ENCODE assay signal across 23 cellular contexts in the genomic region with DNA sequence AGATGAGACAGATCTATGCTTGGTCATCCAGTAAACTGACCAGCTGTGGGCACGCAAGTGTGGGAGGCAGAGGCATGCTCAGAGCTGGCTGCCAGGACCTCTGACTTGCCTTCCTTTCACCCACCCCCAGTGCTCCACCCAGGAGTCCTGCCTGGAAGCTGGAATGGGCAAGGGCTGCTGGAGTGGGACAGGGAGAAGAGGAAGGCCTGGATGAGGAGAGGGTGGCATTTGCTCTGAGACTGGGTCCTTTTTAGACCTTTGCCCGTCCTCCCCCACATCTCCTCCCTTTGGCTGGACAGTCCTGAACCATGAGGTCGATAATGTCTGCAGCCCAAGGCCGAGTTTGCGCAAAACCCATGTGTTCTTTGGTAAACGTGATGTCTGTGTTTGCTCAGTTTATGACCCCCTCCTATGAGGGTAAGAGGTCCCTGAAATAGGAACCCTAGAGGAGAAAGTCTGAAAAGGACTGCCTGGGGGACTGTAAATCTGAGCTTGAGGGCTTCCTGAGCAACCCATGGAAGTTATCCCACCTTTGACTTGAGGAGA. TPM values are rescaled to one million over a fixed set of nuclear protein-coding genes. Genes with fewer than 3 reads are reported as not detected.
DNase-seq lines count a peak whose midpoint lies in the region; ATAC-seq and TF ChIP-seq lines count a peak whose summit lies in the region.
"Had no signal": no experiment of that assay in that cellular context is flagged by ENCODE, and none has a peak within 500 bp of the region (broad histone marks: within the 10 kb centered on the region; RNA-seq: fewer than 3 reads in every experiment).

No MANE protein-coding gene starts in this region.

- CTCF ChIA-PET in activated naive CD4-positive, alpha-beta T cell treated with anti-CD3 and anti-CD28 coated beads for 36 hours (lab: Charles Lee): interaction anchor here (1.0 to 11.0 kb wide), 14 partner anchors 9 to 227 kb away, joined by 4 to 172 read pairs (median 10); partner anchors contain the start of gene INHBC
- CTCF ChIA-PET in MCF 10A (lab: Yijun Ruan, JAX): interaction anchor here (0.6 to 9.6 kb wide), 17 partner anchors 9 to 462 kb away, joined by 3 to 178 read pairs (median 12); partner anchors contain the start of genes INHBC and SHMT2

- DNase-seq in cardiac muscle cell (ENCODE audit: low read depth in 1 of 2, low spot score in 1 of 2) (no peak), Right ventricle myocardium inferior (ENCODE audit: missing footprints) (no peak), left lobe of liver (ENCODE audit: low spot score) (peak; percentile 97), MCF 10A (ENCODE audit: unreplicated experiment) (no peak), LoVo (ENCODE audit: low spot score) (no peak)
- no peak for DNase-seq in activated T-helper 2 cell treated with anti-CD3 and anti-CD28 coated beads, Interferon-gamma antibody, Interleukin-2, Interleukin-4, amounts not matched to agents 10 μg/mL and 5 μg/mL and 100 μg/mL, durations not matched to agents 14 hours and 24 hours and 36 hours (ENCODE audit: low spot score)
- no peak for DNase-seq in stimulated activated naive B cell treated with anti-CD40 and anti-IgM and Interleukin-4, amounts not matched to agents 10 μg/mL and 1 μg/mL and 100 μg/mL, for 72 hours
- DNase-seq in activated naive CD4-positive, alpha-beta T cell treated with anti-CD3 and anti-CD28 coated beads for 36 hours: no peak
- DNase-seq: activated CD4-positive, alpha-beta T cell treated with anti-CD3 and anti-CD28 coated beads for 1 hour; activated CD8-positive, alpha-beta memory T cell treated with anti-CD3 and anti-CD28 coated beads, Interleukin-2, amount 10 ng/mL, durations not matched to agents 7 days and 5 days; activated effector memory CD4-positive, alpha-beta T cell treated with anti-CD3 and anti-CD28 coated beads, Interleukin-2, amount 50 U/mL, for 16 hours; CD4-positive, CD25-positive, alpha-beta regulatory T cell; DMS153; naive thymus-derived CD4-positive, alpha-beta T cell; NCI-H146; Peyer's patch; stimulated activated CD4-positive, alpha-beta T cell treated with anti-CD3 and anti-CD28 coated beads, Interleukin-12 subunit alpha, Interleukin-12 subunit beta, amount 100 ng/mL, for 4 hours had no signal

- no peak overlapping the region for H3K4me3 Mint-ChIP-seq in activated T-helper 2 cell treated with anti-CD3 and anti-CD28 coated beads, Interferon-gamma antibody, Interleukin-2, Interleukin-4, amounts not matched to agents 10 μg/mL and 5 μg/mL and 100 μg/mL, durations not matched to agents 14 hours and 24 hours and 36 hours (ENCODE audit: low read depth)
- no peak overlapping the region for H3K4me3 Mint-ChIP-seq in stimulated activated naive B cell treated with anti-CD40 and anti-IgM and Interleukin-4, amounts not matched to agents 10 μg/mL and 1 μg/mL and 100 μg/mL, for 72 hours
- no peak overlapping the region for H3K4me3 Mint-ChIP-seq in activated naive CD4-positive, alpha-beta T cell treated with anti-CD3 and anti-CD28 coated beads for 36 hours
- H3K4me3 Mint-ChIP-seq in MCF 10A (ENCODE audit: unreplicated experiment): no peak overlapping the region
- H3K4me3 Mint-ChIP-seq: activated CD8-positive, alpha-beta memory T cell treated with anti-CD3 and anti-CD28 coated beads, Interleukin-2, amount 10 ng/mL, durations not matched to agents 7 days and 5 days; CD4-positive, CD25-positive, alpha-beta regulatory T cell; naive thymus-derived CD4-positive, alpha-beta T cell had no signal

- no peaks in the 10 kb centered on the region for H3K9me3 ChIP-seq in cardiac muscle cell (ENCODE audit: low read depth)
- H3K9me3 ChIP-seq: Peyer's patch had no signal

- H3K27ac ChIP-seq in cardiac muscle cell: peak overlapping the region; percentile 91
- H3K27ac ChIP-seq: epithelial cell of prostate, Peyer's patch had no signal

- ATAC-seq in Right ventricle myocardium inferior (no peak), left lobe of liver (peak; percentile 55)
- no peak for ATAC-seq in stimulated activated naive B cell treated with anti-CD40 and anti-IgM and Interleukin-4, amounts not matched to agents 10 μg/mL and 1 μg/mL and 100 μg/mL, for 72 hours (replicated peaks)
- ATAC-seq: naive thymus-derived CD4-positive, alpha-beta T cell had no signal

- POLR2A ChIA-PET in MCF 10A (lab: Yijun Ruan, JAX): interaction anchor here (1.3 to 2.7 kb wide), 3 partner anchors 12 to 144 kb away, joined by 3 to 13 read pairs (median 5); no protein-coding TSS in a partner anchor

- intact Hi-C loops in Right ventricle myocardium inferior (cut with DNase I) (loop anchor here (5.0 to 10.0 kb wide), 2 partner anchors 173 to 239 kb away; no protein-coding TSS in a partner anchor), MCF 10A (cut with micrococcal nuclease) (no loop called here)
- intact Hi-C loops in activated T-helper 2 cell treated with anti-CD3 and anti-CD28 coated beads, Interferon-gamma antibody, Interleukin-2, Interleukin-4, amounts not matched to agents 10 μg/mL and 5 μg/mL and 100 μg/mL, durations not matched to agents 14 hours and 24 hours and 36 hours (cut with micrococcal nuclease): no loop called here
- intact Hi-C loops in activated naive CD4-positive, alpha-beta T cell treated with anti-CD3 and anti-CD28 coated beads for 36 hours (cut with micrococcal nuclease): no loop called here

- peaks cover 31% of the 10 kb centered on the region for H3K4me1 Mint-ChIP-seq in activated T-helper 2 cell treated with anti-CD3 and anti-CD28 coated beads, Interferon-gamma antibody, Interleukin-2, Interleukin-4, amounts not matched to agents 10 μg/mL and 5 μg/mL and 100 μg/mL, durations not matched to agents 14 hours and 24 hours and 36 hours (ENCODE audit: low read depth)
- peaks cover 45 to 64% of the 10 kb centered on the region in 2 donors for H3K4me1 Mint-ChIP-seq in stimulated activated naive B cell treated with anti-CD40 and anti-IgM and Interleukin-4, amounts not matched to agents 10 μg/mL and 1 μg/mL and 100 μg/mL, for 72 hours
- peaks cover 10% of the 10 kb centered on the region for H3K4me1 Mint-ChIP-seq in activated naive CD4-positive, alpha-beta T cell treated with anti-CD3 and anti-CD28 coated beads for 36 hours (ENCODE audit: low read depth)
- peaks cover 21% of the 10 kb centered on the region for H3K4me1 Mint-ChIP-seq in MCF 10A (ENCODE audit: insufficient read depth, unreplicated experiment)

- H3K4me1 ChIP-seq in cardiac muscle cell (ENCODE audit: low read depth): peaks cover 22% of the 10 kb centered on the region

- peak overlapping the region; percentile 8 for H3K27ac Mint-ChIP-seq in activated T-helper 2 cell treated with anti-CD3 and anti-CD28 coated beads, Interferon-gamma antibody, Interleukin-2, Interleukin-4, amounts not matched to agents 10 μg/mL and 5 μg/mL and 100 μg/mL, durations not matched to agents 14 hours and 24 hours and 36 hours
- H3K27ac Mint-ChIP-seq in stimulated activated naive B cell treated with anti-CD40 and anti-IgM and Interleukin-4, amounts not matched to agents 10 μg/mL and 1 μg/mL and 100 μg/mL, for 72 hours: peak overlapping the region; percentile 92
- H3K27ac Mint-ChIP-seq in activated naive CD4-positive, alpha-beta T cell treated with anti-CD3 and anti-CD28 coated beads for 36 hours: no peak overlapping the region
- H3K27ac Mint-ChIP-seq in MCF 10A (ENCODE audit: low read depth, unreplicated experiment): no peak overlapping the region
- H3K27ac Mint-ChIP-seq: naive thymus-derived CD4-positive, alpha-beta T cell had no signal

- H3K27me3 ChIP-seq in cardiac muscle cell: no peaks in the 10 kb centered on the region
- H3K27me3 ChIP-seq: Peyer's patch had no signal

- no peaks in the 10 kb centered on the region for H3K36me3 Mint-ChIP-seq in activated T-helper 2 cell treated with anti-CD3 and anti-CD28 coated beads, Interferon-gamma antibody, Interleukin-2, Interleukin-4, amounts not matched to agents 10 μg/mL and 5 μg/mL and 100 μg/mL, durations not matched to agents 14 hours and 24 hours and 36 hours (ENCODE audit: low read depth)
- peaks cover 7 to 30% of the 10 kb centered on the region in 2 donors for H3K36me3 Mint-ChIP-seq in stimulated activated naive B cell treated with anti-CD40 and anti-IgM and Interleukin-4, amounts not matched to agents 10 μg/mL and 1 μg/mL and 100 μg/mL, for 72 hours
- no peaks in the 10 kb centered on the region for H3K36me3 Mint-ChIP-seq in activated naive CD4-positive, alpha-beta T cell treated with anti-CD3 and anti-CD28 coated beads for 36 hours (ENCODE audit: low read depth)
- no peaks in the 10 kb centered on the region for H3K36me3 Mint-ChIP-seq in MCF 10A (ENCODE audit: insufficient read depth, unreplicated experiment)
- H3K36me3 Mint-ChIP-seq: activated CD8-positive, alpha-beta memory T cell treated with anti-CD3 and anti-CD28 coated beads, Interleukin-2, amount 10 ng/mL, durations not matched to agents 7 days and 5 days; CD4-positive, CD25-positive, alpha-beta regulatory T cell; naive thymus-derived CD4-positive, alpha-beta T cell had no signal

- H3K27me3 Mint-ChIP-seq in activated T-helper 2 cell treated with anti-CD3 and anti-CD28 coated beads, Interferon-gamma antibody, Interleukin-2, Interleukin-4, amounts not matched to agents 10 μg/mL and 5 μg/mL and 100 μg/mL, durations not matched to agents 14 hours and 24 hours and 36 hours (ENCODE audit: low read depth): no peaks in the 10 kb centered on the region
- no peaks in the 10 kb centered on the region for H3K27me3 Mint-ChIP-seq in stimulated activated naive B cell treated with anti-CD40 and anti-IgM and Interleukin-4, amounts not matched to agents 10 μg/mL and 1 μg/mL and 100 μg/mL, for 72 hours
- no peaks in the 10 kb centered on the region for H3K27me3 Mint-ChIP-seq in activated naive CD4-positive, alpha-beta T cell treated with anti-CD3 and anti-CD28 coated beads for 36 hours (ENCODE audit: low read depth)
- H3K27me3 Mint-ChIP-seq in MCF 10A (ENCODE audit: insufficient read depth, unreplicated experiment): no peaks in the 10 kb centered on the region
- H3K27me3 Mint-ChIP-seq: activated CD8-positive, alpha-beta memory T cell treated with anti-CD3 and anti-CD28 coated beads, Interleukin-2, amount 10 ng/mL, durations not matched to agents 7 days and 5 days had no signal

- H3K36me3 ChIP-seq in cardiac muscle cell: no peaks in the 10 kb centered on the region
- H3K36me3 ChIP-seq: Peyer's patch had no signal

- no peaks in the 10 kb centered on the region for H3K9me3 Mint-ChIP-seq in activated T-helper 2 cell treated with anti-CD3 and anti-CD28 coated beads, Interferon-gamma antibody, Interleukin-2, Interleukin-4, amounts not matched to agents 10 μg/mL and 5 μg/mL and 100 μg/mL, durations not matched to agents 14 hours and 24 hours and 36 hours
- peaks cover 4% of the 10 kb centered on the region in 2 donors for H3K9me3 Mint-ChIP-seq in stimulated activated naive B cell treated with anti-CD40 and anti-IgM and Interleukin-4, amounts not matched to agents 10 μg/mL and 1 μg/mL and 100 μg/mL, for 72 hours
- no peaks in the 10 kb centered on the region for H3K9me3 Mint-ChIP-seq in activated naive CD4-positive, alpha-beta T cell treated with anti-CD3 and anti-CD28 coated beads for 36 hours
- H3K9me3 Mint-ChIP-seq in MCF 10A (ENCODE audit: unreplicated experiment): no peaks in the 10 kb centered on the region
- H3K9me3 Mint-ChIP-seq: CD4-positive, CD25-positive, alpha-beta regulatory T cell; naive thymus-derived CD4-positive, alpha-beta T cell had no signal

- no peak for TF ChIP-seq CTCF in cardiac muscle cell (IDR thresholded peaks at IDR 0.05; ENCODE audit: low read depth, low read length)
- TF ChIP-seq CTCF in MCF 10A (IDR thresholded peaks at IDR 0.05; ENCODE audit: unreplicated experiment): no peak

- no TSS peak for BruUV-seq in MCF 10A (replicated peaks; lab: Mats Ljungman, UMichigan)

- no peak overlapping the region for H3K4me3 ChIP-seq in cardiac muscle cell
- H3K4me3 ChIP-seq: Peyer's patch had no signal

RNA-seq across cellular contexts. Expression of gene INHBE, which starts 3.8 kb away (rescaled TPM):
- total RNA-seq in cardiac muscle cell (0.25 and 0.74 TPM in 2 replicates), Right ventricle myocardium inferior (not detected), left lobe of liver (81.6 TPM), MCF 10A (2022) (2.1 and 5.0 TPM in 2 replicates)
- polyA plus RNA-seq in cardiac muscle cell: 0.23 TPM in 1 of 2 replicates, not detected in the other
- total RNA-seq in activated T-helper 2 cell treated with anti-CD3 and anti-CD28 coated beads, Interferon-gamma antibody, Interleukin-2, Interleukin-4, amounts not matched to agents 10 μg/mL and 5 μg/mL and 100 μg/mL, durations not matched to agents 14 hours and 24 hours and 36 hours: 0.25 and 0.39 TPM in 2 replicates
- total RNA-seq in activated naive CD4-positive, alpha-beta T cell treated with anti-CD3 and anti-CD28 coated beads for 36 hours: 1 to 10 TPM in 1 of 2 experiments, under 1 TPM in 1; 0.81 to 1.0 TPM
- total RNA-seq: CD4-positive, CD25-positive, alpha-beta regulatory T cell; dermis blood vessel endothelial cell; glomerular endothelial cell; lung microvascular endothelial cell; Peyer's patch had no signal
- polyA plus RNA-seq: naive thymus-derived CD4-positive, alpha-beta T cell had no signal

RNA-seq across cellular contexts. Expression of gene GLI1, which starts 8.3 kb away (rescaled TPM):
- total RNA-seq in cardiac muscle cell (0.67 and 7.3 TPM in 2 replicates), Right ventricle myocardium inferior (0.92 TPM), left lobe of liver (0.20 TPM), MCF 10A (2022) (not detected in 2 replicates)
- polyA plus RNA-seq in cardiac muscle cell: 0.79 TPM in 1 of 2 replicates, not detected in the other
- 1.3 and 1.5 TPM in 2 replicates for total RNA-seq in activated T-helper 2 cell treated with anti-CD3 and anti-CD28 coated beads, Interferon-gamma antibody, Interleukin-2, Interleukin-4, amounts not matched to agents 10 μg/mL and 5 μg/mL and 100 μg/mL, durations not matched to agents 14 hours and 24 hours and 36 hours
- total RNA-seq in activated naive CD4-positive, alpha-beta T cell treated with anti-CD3 and anti-CD28 coated beads for 36 hours: not detected
- total RNA-seq: lung microvascular endothelial cell had no signal
- polyA plus RNA-seq: naive thymus-derived CD4-positive, alpha-beta T cell had no signal

RNA-seq across cellular contexts. Expression of gene INHBC, which starts 16.7 kb away (rescaled TPM):
- total RNA-seq in cardiac muscle cell: 0.21 TPM in 1 of 2 replicates, not detected in the other
- 0.11 TPM in 1 of 2 replicates, not detected in the other for polyA plus RNA-seq in cardiac muscle cell
- not detected for total RNA-seq in Right ventricle myocardium inferior
- total RNA-seq in activated T-helper 2 cell treated with anti-CD3 and anti-CD28 coated beads, Interferon-gamma antibody, Interleukin-2, Interleukin-4, amounts not matched to agents 10 μg/mL and 5 μg/mL and 100 μg/mL, durations not matched to agents 14 hours and 24 hours and 36 hours: 0.14 TPM in 2 replicates
- 51.9 TPM for total RNA-seq in left lobe of liver
- not detected for total RNA-seq in activated naive CD4-positive, alpha-beta T cell treated with anti-CD3 and anti-CD28 coated beads for 36 hours
- not detected in 2 replicates for total RNA-seq in MCF 10A (2022)
- total RNA-seq: A673; activated CD8-positive, alpha-beta memory T cell treated with anti-CD3 and anti-CD28 coated beads, Interleukin-2, amount 10 ng/mL, durations not matched to agents 7 days and 5 days; CD4-positive, CD25-positive, alpha-beta regulatory T cell; dermis blood vessel endothelial cell; glomerular endothelial cell; lung microvascular endothelial cell; M059J; Peyer's patch had no signal
- polyA plus RNA-seq: naive thymus-derived CD4-positive, alpha-beta T cell had no signal

RNA-seq across cellular contexts. Expression of gene R3HDM2, which starts 20.5 kb away (rescaled TPM):
- total RNA-seq in cardiac muscle cell: 27.4 and 59.9 TPM in 2 replicates
- 23.3 and 41.8 TPM in 2 replicates for polyA plus RNA-seq in cardiac muscle cell
- total RNA-seq in Right ventricle myocardium inferior: 56.7 TPM
- 44.9 and 46.9 TPM in 2 replicates for total RNA-seq in activated T-helper 2 cell treated with anti-CD3 and anti-CD28 coated beads, Interferon-gamma antibody, Interleukin-2, Interleukin-4, amounts not matched to agents 10 μg/mL and 5 μg/mL and 100 μg/mL, durations not matched to agents 14 hours and 24 hours and 36 hours
- 38.6 TPM for total RNA-seq in left lobe of liver
- total RNA-seq in activated naive CD4-positive, alpha-beta T cell treated with anti-CD3 and anti-CD28 coated beads for 36 hours: 10 to 100 TPM; 42.2 to 44.8 TPM
- 53.9 and 64.8 TPM in 2 replicates for total RNA-seq in MCF 10A (2022)

RNA-seq across cellular contexts. Expression of gene ARHGAP9, which starts 28.4 kb away (rescaled TPM):
- total RNA-seq in cardiac muscle cell (0.07 and 2.3 TPM in 2 replicates), Right ventricle myocardium inferior (6.4 TPM), left lobe of liver (4.3 TPM), MCF 10A (2022) (0.69 and 1.1 TPM in 2 replicates)
- 0.61 TPM in 1 of 2 replicates, not detected in the other for polyA plus RNA-seq in cardiac muscle cell
- 105 and 106 TPM in 2 replicates for total RNA-seq in activated T-helper 2 cell treated with anti-CD3 and anti-CD28 coated beads, Interferon-gamma antibody, Interleukin-2, Interleukin-4, amounts not matched to agents 10 μg/mL and 5 μg/mL and 100 μg/mL, durations not matched to agents 14 hours and 24 hours and 36 hours
- total RNA-seq in activated naive CD4-positive, alpha-beta T cell treated with anti-CD3 and anti-CD28 coated beads for 36 hours: 10 to 100 TPM; 95.9 to 97.9 TPM
- total RNA-seq: dermis blood vessel endothelial cell, lung microvascular endothelial cell had no signal

Comparison
In these comparisons a context has a peak if more than half of its experiments do, and no peak if none do; other contexts are left out.
1. H3K27ac Mint-ChIP-seq: peak in activated T-helper 2 cell treated with anti-CD3 and anti-CD28 coated beads, Interferon-gamma antibody, Interleukin-2, Interleukin-4, amounts not matched to agents 10 μg/mL and 5 μg/mL and 100 μg/mL, durations not matched to agents 14 hours and 24 hours and 36 hours (single experiment) and stimulated activated naive B cell treated with anti-CD40 and anti-IgM and Interleukin-4, amounts not matched to agents 10 μg/mL and 1 μg/mL and 100 μg/mL, for 72 hours (single experiment); none in activated naive CD4-positive, alpha-beta T cell treated with anti-CD3 and anti-CD28 coated beads for 36 hours (single experiment) and MCF 10A (single experiment).
2. RNA of gene INHBE, which starts 3.8 kb away (total RNA-seq): 81.6 TPM in left lobe of liver (single experiment); 2.1 to 5.0 TPM in MCF 10A, 0.81 to 1.0 TPM in activated naive CD4-positive, alpha-beta T cell treated with anti-CD3 and anti-CD28 coated beads for 36 hours, 0.25 to 0.74 TPM in cardiac muscle cell, 0.25 to 0.39 TPM in activated T-helper 2 cell treated with anti-CD3 and anti-CD28 coated beads, Interferon-gamma antibody, Interleukin-2, Interleukin-4, amounts not matched to agents 10 μg/mL and 5 μg/mL and 100 μg/mL, durations not matched to agents 14 hours and 24 hours and 36 hours and not detected in Right ventricle myocardium inferior (single experiment); every median in the first group is over 10 times any median in the second.
3. RNA of gene INHBC, which starts 16.7 kb away (total RNA-seq): 51.9 TPM in left lobe of liver (single experiment); 0.21 TPM in cardiac muscle cell, 0.14 TPM in activated T-helper 2 cell treated with anti-CD3 and anti-CD28 coated beads, Interferon-gamma antibody, Interleukin-2, Interleukin-4, amounts not matched to agents 10 μg/mL and 5 μg/mL and 100 μg/mL, durations not matched to agents 14 hours and 24 hours and 36 hours, not detected in activated naive CD4-positive, alpha-beta T cell treated with anti-CD3 and anti-CD28 coated beads for 36 hours, not detected in MCF 10A and not detected in Right ventricle myocardium inferior (single experiment); every median in the first group is over 10 times any median in the second.